ENCODE assay signal across 14 cellular contexts in genomic region chr14:74426202-74426582, GRCh38. TPM values are rescaled to one million over a fixed set of nuclear protein-coding genes. Genes with fewer than 3 reads are reported as not detected.
A peak's percentile ranks its signal among the peaks of the same experiment; 100 is the strongest.
DNase-seq lines count a peak whose midpoint lies in the region; ATAC-seq and TF ChIP-seq lines count a peak whose summit lies in the region.
"Had no signal": no experiment of that assay in that cellular context is flagged by ENCODE, and none has a peak within 500 bp of the region (broad histone marks: within the 10 kb centered on the region; RNA-seq: fewer than 3 reads in every experiment).

Gene SYNDIG1L, minus strand, starts transcription at chr14:74426210. Its CDS starts 16,466 bp downstream, at chr14:74409744.

- H3K4me3 ChIP-seq in mesendoderm (ENCODE audit: low read length) = no peak within 1 kb of the TSS

- H3K79me1 ChIP-seq in mesendoderm (ENCODE audit: low read length) = no peaks in the 10 kb centered on the region

- H3K56ac ChIP-seq in mesendoderm (ENCODE audit: low read length) = no peak within 1 kb of the TSS

- peaks cover 13% of the 10 kb centered on the region for H3K4me1 ChIP-seq in mesendoderm (ENCODE audit: control insufficient read depth, low read depth, low read length)

- ATAC-seq in stimulated activated naive CD8-positive, alpha-beta T cell treated with anti-CD3 and anti-CD28 coated beads, Interleukin-15, amount 100 ng/mL, for 72 hours = no peak
- ATAC-seq in stimulated activated naive CD8-positive, alpha-beta T cell treated with anti-CD3 and anti-CD28 coated beads, Interleukin-15, Interleukin-2, amounts not matched to agents 100 U/mL and 50 U/mL, for 24 hours = no peak

- H3K4me1 Mint-ChIP-seq in stimulated activated naive CD8-positive, alpha-beta T cell treated with anti-CD3 and anti-CD28 coated beads, Interleukin-15, amount 100 ng/mL, for 72 hours = peaks cover 5% of the 10 kb centered on the region
- no peaks in the 10 kb centered on the region for H3K4me1 Mint-ChIP-seq in type B pancreatic cell (ENCODE audit: unreplicated experiment)

- no peaks in the 10 kb centered on the region for H3K79me2 ChIP-seq in mesendoderm (ENCODE audit: control insufficient read depth, insufficient read depth, low read length)

- no peak within 1 kb of the TSS for H4K8ac ChIP-seq in mesendoderm (ENCODE audit: low read depth, low read length)

- no peak within 1 kb of the TSS for H2BK15ac ChIP-seq in mesendoderm (replicated peaks; ENCODE audit: low read depth)

- peak within 1 kb of the TSS; percentile 13 for H2AK5ac ChIP-seq in mesendoderm (ENCODE audit: low read length)

- H3K4me2 ChIP-seq in mesendoderm (ENCODE audit: low read length) = peak within 1 kb of the TSS; percentile 34

- no peaks in the 10 kb centered on the region for H3K27me3 ChIP-seq in mesendoderm (ENCODE audit: insufficient read depth, low read length, poor library complexity)

- no CpG with 5 or more reads among the region's 33 CpGs for WGBS in mesendoderm (ENCODE audit: extremely low coverage, insufficient coverage, low lambda C conversion rate)

- peak within 1 kb of the TSS in 1 of 2 donors; percentile 81 for H3K27ac Mint-ChIP-seq in stimulated activated naive CD8-positive, alpha-beta T cell treated with anti-CD3 and anti-CD28 coated beads, Interleukin-15, amount 100 ng/mL, for 72 hours
- H3K27ac Mint-ChIP-seq in type B pancreatic cell = no peak within 1 kb of the TSS

- no peaks in the 10 kb centered on the region for H3K9me3 Mint-ChIP-seq in stimulated activated naive CD8-positive, alpha-beta T cell treated with anti-CD3 and anti-CD28 coated beads, Interleukin-15, amount 100 ng/mL, for 72 hours
- no peaks in the 10 kb centered on the region for H3K9me3 Mint-ChIP-seq in type B pancreatic cell

- H2BK5ac ChIP-seq in mesendoderm (ENCODE audit: low read length) = no peak within 1 kb of the TSS

- peak within 1 kb of the TSS; percentile 78 for H3K27ac ChIP-seq in caudate nucleus (ENCODE audit: low read depth, low read length)
- H3K27ac ChIP-seq in mesendoderm (ENCODE audit: low read depth, low read length) = no peak within 1 kb of the TSS
- H3K27ac ChIP-seq: C4-2B, esophagus squamous epithelium, sigmoid colon had no signal

- peak within 1 kb of the TSS; percentile 59 to 75 for H3K4me3 Mint-ChIP-seq in stimulated activated naive CD8-positive, alpha-beta T cell treated with anti-CD3 and anti-CD28 coated beads, Interleukin-15, amount 100 ng/mL, for 72 hours
- H3K4me3 Mint-ChIP-seq in type B pancreatic cell = peak within 1 kb of the TSS; percentile 63

- no peaks in the 10 kb centered on the region for H3K36me3 Mint-ChIP-seq in type B pancreatic cell

- TF ChIP-seq CTCF in type B pancreatic cell (conservative IDR thresholded peaks at IDR 0.05) = no peak

- no peak within 1 kb of the TSS for H3K23ac ChIP-seq in mesendoderm (ENCODE audit: low read length)

- DNase-seq in stimulated activated naive CD8-positive, alpha-beta T cell treated with anti-CD3 and anti-CD28 coated beads, Interleukin-15, amount 100 ng/mL, for 72 hours = no peak
- no peak for DNase-seq in stimulated activated naive CD8-positive, alpha-beta T cell treated with anti-CD3 and anti-CD28 coated beads, Interleukin-15, Interleukin-2, amounts not matched to agents 100 U/mL and 50 U/mL, for 24 hours
- DNase-seq in caudate nucleus (lab: John Stamatoyannopoulos, UW) (peak in 5 of 61 donors; percentile 16 to 55 (median 35)), mesendoderm (no peak), type B pancreatic cell (ENCODE audit: extremely low spot score, unreplicated experiment) (peak; percentile 55), hippocampal formation (lab: John Stamatoyannopoulos, UW) (no peak), NCI-H146 (lab: John Stamatoyannopoulos, UW) (no peak), HCEC 1CT (no peak)
- DNase-seq: esophagus squamous epithelium, NCI-H510A treated with DMSO at 0.1 percent for 48 hours, sigmoid colon had no signal

- no peak within 1 kb of the TSS for H3K4ac ChIP-seq in mesendoderm (ENCODE audit: low read depth, low read length)

- peaks cover 73% of the 10 kb centered on the region for H3K27me3 Mint-ChIP-seq in stimulated activated naive CD8-positive, alpha-beta T cell treated with anti-CD3 and anti-CD28 coated beads, Interleukin-15, amount 100 ng/mL, for 72 hours
- H3K27me3 Mint-ChIP-seq in type B pancreatic cell = peaks cover 66% of the 10 kb centered on the region

- H3K9ac ChIP-seq in mesendoderm (ENCODE audit: low read length) = no peak within 1 kb of the TSS

- H3K36me3 ChIP-seq in mesendoderm (ENCODE audit: control insufficient read depth, insufficient read depth, low read length) = no peaks in the 10 kb centered on the region
- H3K36me3 ChIP-seq: esophagus squamous epithelium, sigmoid colon had no signal

- H3K18ac ChIP-seq in mesendoderm (ENCODE audit: low read length) = peak within 1 kb of the TSS; percentile 32

- H4K5ac ChIP-seq in mesendoderm (ENCODE audit: low read length) = no peak within 1 kb of the TSS

- H2BK120ac ChIP-seq in mesendoderm (ENCODE audit: low read depth, low read length) = no peak within 1 kb of the TSS

RNA-seq across cellular contexts. Expression of gene SYNDIG1L, which starts in this region (rescaled TPM):
- polyA plus RNA-seq in mesendoderm (2013, experiment 1 of 2) = 0.37 TPM
- polyA plus RNA-seq in mesendoderm (2013, experiment 2 of 2) = 0.34 TPM
- total RNA-seq in type B pancreatic cell (ENCODE audit: low replicate concordance) = 0.36 and 0.71 TPM in 2 replicates
- total RNA-seq: H4, RPMI7951 had no signal

Comparison
In these comparisons a context has a peak if more than half of its experiments do, and no peak if none do; other contexts are left out.
1. Peak in DNase-seq in type B pancreatic cell; RNA of the gene not detected or under 1 TPM.